In genomic region chr17:55086635-55087058, GRCh38 we compare ENCODE assay signal across 12 cellular contexts.
DNase-seq lines count a peak whose midpoint lies in the region; ATAC-seq, FAIRE-seq and TF ChIP-seq lines count a peak whose summit lies in the region.
"Had no signal": no experiment of that assay in that cellular context is flagged by ENCODE, and none has a peak within 500 bp of the region (broad histone marks: within the 10 kb centered on the region; RNA-seq: fewer than 3 reads in every experiment).

No MANE protein-coding gene starts in this region.

- H2AFZ ChIP-seq in PC-3 (ENCODE audit: low read length), result no peak overlapping the region

- H3K4me1 Mint-ChIP-seq in activated T-cell treated with anti-CD3 and anti-CD28 coated beads, Interleukin-2, amount 50 U/mL, for 24 hours (ENCODE audit: low read depth), result peaks cover 18% of the 10 kb centered on the region

- DNase-seq in GM18507 (ENCODE audit: extremely low spot score, insufficient read length, low read depth), result no peak
- peak; percentile 91 for DNase-seq in PC-3
- DNase-seq in epithelial cell of prostate (ENCODE audit: low read depth, low spot score), result peak; percentile 6
- DNase-seq in pulmonary artery endothelial cell (ENCODE audit: low read depth, low spot score), result peak; percentile 75
- DNase-seq in epidermal melanocyte (ENCODE audit: insufficient read length, low spot score), result no peak
- no peak for DNase-seq in activated T-cell treated with anti-CD3 and anti-CD28 coated beads, Interleukin-2, amount 50 U/mL, for 24 hours
- DNase-seq in NCI-H2227 (lab: John Stamatoyannopoulos, UW; ENCODE audit: unreplicated experiment), result no peak
- DNase-seq: glutamatergic neuron, NCI-H524, upper lobe of left lung had no signal

- H3K9me3 ChIP-seq in PC-3 (ENCODE audit: low read length), result no peaks in the 10 kb centered on the region
- H3K9me3 ChIP-seq: upper lobe of left lung had no signal

- H3K79me2 ChIP-seq in PC-3 (ENCODE audit: low read length), result no peaks in the 10 kb centered on the region

- peak; percentile 21 for FAIRE-seq in GM18507 (lab: Jason Lieb, UNC)

- CTCF ChIA-PET in PC-3 (lab: Charles Lee), result no interaction called here

- no peaks in the 10 kb centered on the region for H3K9me2 ChIP-seq in PC-3 (replicated peaks; ENCODE audit: low read length)

- no peaks in the 10 kb centered on the region for H3K27me3 ChIP-seq in PC-3 (ENCODE audit: low read length)
- H3K27me3 ChIP-seq: upper lobe of left lung had no signal

- H3K27ac Mint-ChIP-seq in activated T-cell treated with anti-CD3 and anti-CD28 coated beads, Interleukin-2, amount 50 U/mL, for 24 hours, result no peak overlapping the region

- peaks cover 32% of the 10 kb centered on the region for H3K36me3 Mint-ChIP-seq in activated T-cell treated with anti-CD3 and anti-CD28 coated beads, Interleukin-2, amount 50 U/mL, for 24 hours (ENCODE audit: low read depth)

- no peaks in the 10 kb centered on the region for H3K9me3 Mint-ChIP-seq in activated T-cell treated with anti-CD3 and anti-CD28 coated beads, Interleukin-2, amount 50 U/mL, for 24 hours

- no peaks in the 10 kb centered on the region for H3K27me3 Mint-ChIP-seq in activated T-cell treated with anti-CD3 and anti-CD28 coated beads, Interleukin-2, amount 50 U/mL, for 24 hours

- peak; percentile 78 for ATAC-seq in PC-3
- ATAC-seq in GM18867 (IDR thresholded peaks at IDR 0.05; ENCODE audit: unreplicated experiment), result no peak

- H3K4me3 Mint-ChIP-seq in activated T-cell treated with anti-CD3 and anti-CD28 coated beads, Interleukin-2, amount 50 U/mL, for 24 hours, result no peak overlapping the region

- no peaks in the 10 kb centered on the region for H3K36me3 ChIP-seq in PC-3 (ENCODE audit: low read depth, low read length)

- intact Hi-C loops in PC-3 (cut with micrococcal nuclease), result loop anchor here (1.0 to 2.0 kb wide), 2 partner anchors 76 to 210 kb away; no protein-coding TSS in a partner anchor

- H3K27ac ChIP-seq in PC-3 (ENCODE audit: low read length) (peak overlapping the region; percentile 48), epithelial cell of prostate (no peak overlapping the region)
- H3K27ac ChIP-seq: skin epidermis, upper lobe of left lung had no signal

- H3K4me1 ChIP-seq in PC-3 (ENCODE audit: insufficient read depth, low read length), result peaks cover 29% of the 10 kb centered on the region
- H3K4me1 ChIP-seq: upper lobe of left lung had no signal

- H4K20me1 ChIP-seq in PC-3 (ENCODE audit: low read length), result no peaks in the 10 kb centered on the region

- H3K4me2 ChIP-seq in PC-3 (ENCODE audit: low read length), result peak overlapping the region; percentile 4; the same call in 1 of the 2 replicates

- no peak for TF ChIP-seq CTCF in PC-3 (conservative IDR thresholded peaks at IDR 0.05; ENCODE audit: low read depth, low read length)

- no peaks in the 10 kb centered on the region for H3F3A ChIP-seq in PC-3 (ENCODE audit: low read length, unreplicated experiment)

- POLR2A ChIA-PET in PC-3 (lab: Charles Lee; ENCODE audit: unreplicated experiment), result no interaction called here

- no TSS peak for BruUV-seq in PC-3 (replicated peaks; lab: Mats Ljungman, UMichigan)

- H3K9ac ChIP-seq in PC-3 (ENCODE audit: low read length), result no peak overlapping the region

- H3K4me3 ChIP-seq in PC-3 (ENCODE audit: low read length), result no peak overlapping the region
- H3K4me3 ChIP-seq: skin epidermis, upper lobe of left lung had no signal

Comparison
In these comparisons a context has a peak if more than half of its experiments do, and no peak if none do; other contexts are left out.
1. DNase-seq: peak in PC-3 (single experiment), epithelial cell of prostate (single experiment) and pulmonary artery endothelial cell (single experiment); none in GM18507 (single experiment), epidermal melanocyte (single experiment), activated T-cell treated with anti-CD3 and anti-CD28 coated beads, Interleukin-2, amount 50 U/mL, for 24 hours (single experiment) and NCI-H2227 (single experiment).